ENCODE assay signal across 1 cellular context in the genomic region with DNA sequence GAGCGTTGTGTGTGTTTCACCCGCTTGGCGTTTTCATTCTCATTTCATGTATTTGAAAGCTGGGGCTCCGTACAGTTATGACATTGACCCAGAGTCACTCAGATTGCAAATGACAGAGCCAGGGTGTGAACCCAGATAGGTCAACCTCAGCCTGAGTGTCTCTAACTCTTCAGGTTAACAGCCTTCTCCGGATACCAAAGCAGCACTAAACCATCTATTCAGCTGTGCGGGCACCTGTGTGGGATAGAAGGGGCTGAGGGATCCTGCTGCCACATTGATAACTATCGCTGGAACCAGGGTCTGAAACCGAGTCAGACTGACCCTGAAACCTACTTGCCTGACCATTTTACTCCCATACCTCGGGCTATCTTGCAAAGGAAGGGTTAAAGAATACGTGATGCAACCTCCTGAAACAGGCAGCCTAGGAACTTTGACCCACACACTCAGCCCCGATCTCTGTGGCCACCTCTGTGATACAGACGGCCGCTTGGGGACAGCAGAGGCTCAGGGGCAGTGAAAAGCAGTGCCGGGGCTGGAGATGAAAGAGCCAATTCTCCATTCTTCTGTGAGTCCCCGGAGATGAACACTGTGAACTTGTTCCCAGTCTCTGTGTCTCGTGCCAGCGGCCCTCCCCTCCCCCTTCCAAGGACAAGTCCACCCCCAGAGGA.
TF ChIP-seq lines count a peak whose summit lies in the region.

No MANE protein-coding gene starts in this region.

TF ChIP-seq in K562, 482 proteins besides CTCF, POLR2A, EP300 and RAD21 (continued from another document):
- TF ChIP-seq, protein P1, sequence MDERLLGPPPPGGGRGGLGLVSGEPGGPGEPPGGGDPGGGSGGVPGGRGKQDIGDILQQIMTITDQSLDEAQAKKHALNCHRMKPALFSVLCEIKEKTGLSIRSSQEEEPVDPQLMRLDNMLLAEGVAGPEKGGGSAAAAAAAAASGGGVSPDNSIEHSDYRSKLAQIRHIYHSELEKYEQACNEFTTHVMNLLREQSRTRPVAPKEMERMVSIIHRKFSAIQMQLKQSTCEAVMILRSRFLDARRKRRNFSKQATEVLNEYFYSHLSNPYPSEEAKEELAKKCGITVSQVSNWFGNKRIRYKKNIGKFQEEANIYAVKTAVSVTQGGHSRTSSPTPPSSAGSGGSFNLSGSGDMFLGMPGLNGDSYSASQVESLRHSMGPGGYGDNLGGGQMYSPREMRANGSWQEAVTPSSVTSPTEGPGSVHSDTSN (CRISPR knock-in tag; IDR thresholded peaks at IDR 0.05; ENCODE audit: low read depth) = no peak
- TF ChIP-seq, protein P1 (tag; conservative IDR thresholded peaks at IDR 0.05; ENCODE audit: low read depth) = 0 out of 2 replicates have a peak, but pooled peaks have one; percentile 8
- TF ChIP-seq SUPT5H (IDR thresholded peaks at IDR 0.05) (no peak), BHLHE40 (IDR thresholded peaks at IDR 0.05; ENCODE audit: low read length) (peak; percentile 70), CEBPG (CRISPR knock-in tag; IDR thresholded peaks at IDR 0.05) (peak; percentile 100), CEBPG (tag; conservative IDR thresholded peaks at IDR 0.05 in 1 of 2, IDR thresholded peaks at IDR 0.05 in 1 of 2) (peak; percentile 96 to 100), KLF1 (tag; IDR thresholded peaks at IDR 0.05) (peak; percentile 49; the same call in 1 of the 2 replicates), ZZZ3 (IDR thresholded peaks at IDR 0.05) (no peak), ELF4 (CRISPR knock-in tag; IDR thresholded peaks at IDR 0.05) (peak; percentile 46; the same call in 1 of the 2 replicates), EHMT2 (IDR thresholded peaks at IDR 0.05) (no peak), ZNF830 (CRISPR knock-in tag; IDR thresholded peaks at IDR 0.05) (peak; percentile 84), ZNF23 (CRISPR knock-in tag; IDR thresholded peaks at IDR 0.05) (no peak), NFE2 (IDR thresholded peaks at IDR 0.05; ENCODE audit: low read depth) (peak; percentile 25; the same call in 1 of the 2 replicates), PHF21A (IDR thresholded peaks at IDR 0.05; ENCODE audit: borderline replicate concordance, low read depth) (0 out of 2 replicates have a peak, but pooled peaks have one; percentile 19), ZNF24 (IDR thresholded peaks at IDR 0.05) (peak; percentile 74), ZNF165 (CRISPR knock-in tag; IDR thresholded peaks at IDR 0.05; ENCODE audit: borderline replicate concordance) (0 out of 2 replicates have a peak, but pooled peaks have one; percentile 87), CTBP1 (IDR thresholded peaks at IDR 0.05; ENCODE audit: borderline replicate concordance) (peak; percentile 91), SMAD3 (CRISPR knock-in tag; conservative IDR thresholded peaks at IDR 0.05) (peak; percentile 78), HDAC3 (IDR thresholded peaks at IDR 0.05; ENCODE audit: borderline replicate concordance, partially characterized antibody) (peak; percentile 54)
- TF ChIP-seq, protein P2, sequence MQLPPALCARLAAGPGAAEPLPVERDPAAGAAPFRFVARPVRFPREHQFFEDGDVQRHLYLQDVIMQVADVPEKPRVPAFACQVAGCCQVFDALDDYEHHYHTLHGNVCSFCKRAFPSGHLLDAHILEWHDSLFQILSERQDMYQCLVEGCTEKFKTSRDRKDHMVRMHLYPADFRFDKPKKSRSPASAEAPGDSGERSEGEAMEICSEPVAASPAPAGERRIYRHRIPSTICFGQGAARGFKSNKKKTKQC (CRISPR knock-in tag; IDR thresholded peaks at IDR 0.05) = peak; percentile 50; the same call in 1 of the 2 replicates
- TF ChIP-seq, protein P3, sequence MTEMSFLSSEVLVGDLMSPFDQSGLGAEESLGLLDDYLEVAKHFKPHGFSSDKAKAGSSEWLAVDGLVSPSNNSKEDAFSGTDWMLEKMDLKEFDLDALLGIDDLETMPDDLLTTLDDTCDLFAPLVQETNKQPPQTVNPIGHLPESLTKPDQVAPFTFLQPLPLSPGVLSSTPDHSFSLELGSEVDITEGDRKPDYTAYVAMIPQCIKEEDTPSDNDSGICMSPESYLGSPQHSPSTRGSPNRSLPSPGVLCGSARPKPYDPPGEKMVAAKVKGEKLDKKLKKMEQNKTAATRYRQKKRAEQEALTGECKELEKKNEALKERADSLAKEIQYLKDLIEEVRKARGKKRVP (CRISPR knock-in tag; IDR thresholded peaks at IDR 0.05) = peak; percentile 100
- TF ChIP-seq, protein P4, sequence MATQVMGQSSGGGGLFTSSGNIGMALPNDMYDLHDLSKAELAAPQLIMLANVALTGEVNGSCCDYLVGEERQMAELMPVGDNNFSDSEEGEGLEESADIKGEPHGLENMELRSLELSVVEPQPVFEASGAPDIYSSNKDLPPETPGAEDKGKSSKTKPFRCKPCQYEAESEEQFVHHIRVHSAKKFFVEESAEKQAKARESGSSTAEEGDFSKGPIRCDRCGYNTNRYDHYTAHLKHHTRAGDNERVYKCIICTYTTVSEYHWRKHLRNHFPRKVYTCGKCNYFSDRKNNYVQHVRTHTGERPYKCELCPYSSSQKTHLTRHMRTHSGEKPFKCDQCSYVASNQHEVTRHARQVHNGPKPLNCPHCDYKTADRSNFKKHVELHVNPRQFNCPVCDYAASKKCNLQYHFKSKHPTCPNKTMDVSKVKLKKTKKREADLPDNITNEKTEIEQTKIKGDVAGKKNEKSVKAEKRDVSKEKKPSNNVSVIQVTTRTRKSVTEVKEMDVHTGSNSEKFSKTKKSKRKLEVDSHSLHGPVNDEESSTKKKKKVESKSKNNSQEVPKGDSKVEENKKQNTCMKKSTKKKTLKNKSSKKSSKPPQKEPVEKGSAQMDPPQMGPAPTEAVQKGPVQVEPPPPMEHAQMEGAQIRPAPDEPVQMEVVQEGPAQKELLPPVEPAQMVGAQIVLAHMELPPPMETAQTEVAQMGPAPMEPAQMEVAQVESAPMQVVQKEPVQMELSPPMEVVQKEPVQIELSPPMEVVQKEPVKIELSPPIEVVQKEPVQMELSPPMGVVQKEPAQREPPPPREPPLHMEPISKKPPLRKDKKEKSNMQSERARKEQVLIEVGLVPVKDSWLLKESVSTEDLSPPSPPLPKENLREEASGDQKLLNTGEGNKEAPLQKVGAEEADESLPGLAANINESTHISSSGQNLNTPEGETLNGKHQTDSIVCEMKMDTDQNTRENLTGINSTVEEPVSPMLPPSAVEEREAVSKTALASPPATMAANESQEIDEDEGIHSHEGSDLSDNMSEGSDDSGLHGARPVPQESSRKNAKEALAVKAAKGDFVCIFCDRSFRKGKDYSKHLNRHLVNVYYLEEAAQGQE (CRISPR knock-in tag; IDR thresholded peaks at IDR 0.05; ENCODE audit: low read depth) = no peak
- TF ChIP-seq, protein P5, sequence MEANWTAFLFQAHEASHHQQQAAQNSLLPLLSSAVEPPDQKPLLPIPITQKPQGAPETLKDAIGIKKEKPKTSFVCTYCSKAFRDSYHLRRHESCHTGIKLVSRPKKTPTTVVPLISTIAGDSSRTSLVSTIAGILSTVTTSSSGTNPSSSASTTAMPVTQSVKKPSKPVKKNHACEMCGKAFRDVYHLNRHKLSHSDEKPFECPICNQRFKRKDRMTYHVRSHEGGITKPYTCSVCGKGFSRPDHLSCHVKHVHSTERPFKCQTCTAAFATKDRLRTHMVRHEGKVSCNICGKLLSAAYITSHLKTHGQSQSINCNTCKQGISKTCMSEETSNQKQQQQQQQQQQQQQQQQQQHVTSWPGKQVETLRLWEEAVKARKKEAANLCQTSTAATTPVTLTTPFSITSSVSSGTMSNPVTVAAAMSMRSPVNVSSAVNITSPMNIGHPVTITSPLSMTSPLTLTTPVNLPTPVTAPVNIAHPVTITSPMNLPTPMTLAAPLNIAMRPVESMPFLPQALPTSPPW (CRISPR knock-in tag; IDR thresholded peaks at IDR 0.05) = peak; percentile 38; the same call in 1 of the 2 replicates
